Comparison of ENCODE assay signal across 1 cellular context in genomic region chr11:57667065-57667714, GRCh38.
TF ChIP-seq lines count a peak whose summit lies in the region.

No MANE protein-coding gene starts in this region.

TF ChIP-seq in A549, 52 proteins besides CTCF, POLR2A, EP300 and RAD21 (continued from another document):
- TF ChIP-seq FOXS1 (CRISPR knock-in tag; IDR thresholded peaks at IDR 0.05), result no peak
- TF ChIP-seq HES2 (IDR thresholded peaks at IDR 0.05), result no peak
- no peak for TF ChIP-seq ZC3H11A (IDR thresholded peaks at IDR 0.05)
- TF ChIP-seq ZNF302 (CRISPR knock-in tag; IDR thresholded peaks at IDR 0.05), result no peak
- no peak for TF ChIP-seq ZFP36 (IDR thresholded peaks at IDR 0.05; ENCODE audit: borderline replicate concordance, partially characterized antibody)
- no peak for TF ChIP-seq MAFK (IDR thresholded peaks at IDR 0.05; ENCODE audit: partially characterized antibody)
- no peak for TF ChIP-seq ESRRA (IDR thresholded peaks at IDR 0.05; ENCODE audit: borderline replicate concordance, low read length)
- TF ChIP-seq CBX8 (IDR thresholded peaks at IDR 0.05), result no peak
- TF ChIP-seq MAX (IDR thresholded peaks at IDR 0.05), result peak; percentile 62; the same call in 1 of the 2 replicates
- no peak for TF ChIP-seq RARB (CRISPR knock-in tag; IDR thresholded peaks at IDR 0.05)
- no peak for TF ChIP-seq HOXB5 (CRISPR knock-in tag; IDR thresholded peaks at IDR 0.05)
- TF ChIP-seq TP53 (CRISPR knock-in tag; IDR thresholded peaks at IDR 0.05), result no peak
- TF ChIP-seq BCL3 (IDR thresholded peaks at IDR 0.05), result 0 out of 3 replicates have a peak, but pooled peaks have one; percentile 33
- no peak for TF ChIP-seq RCOR1 (IDR thresholded peaks at IDR 0.05; ENCODE audit: low read depth, low read length)
- no peak for TF ChIP-seq HMGXB4 (CRISPR knock-in tag; IDR thresholded peaks at IDR 0.05; ENCODE audit: borderline replicate concordance)
- TF ChIP-seq CEBPB (IDR thresholded peaks at IDR 0.05), result peak in 1 of 2 experiments; percentile 59; a peak in 1 of 4 replicates
- no peak for TF ChIP-seq MYC (IDR thresholded peaks at IDR 0.05; ENCODE audit: borderline replicate concordance, low read length)
- no peak for TF ChIP-seq HDAC2 (IDR thresholded peaks at IDR 0.05)
- no peak for TF ChIP-seq USF2 (IDR thresholded peaks at IDR 0.05)
- TF ChIP-seq NR3C1 (IDR thresholded peaks at IDR 0.05), result no peak
- peak; percentile 93 for TF ChIP-seq PBX3 (IDR thresholded peaks at IDR 0.05)
- no peak for TF ChIP-seq SREBF2 (IDR thresholded peaks at IDR 0.05)
- TF ChIP-seq SMC3 (IDR thresholded peaks at IDR 0.05), result no peak
- no peak for TF ChIP-seq ELK1 (IDR thresholded peaks at IDR 0.05; ENCODE audit: low read depth, low read length)
- TF ChIP-seq ZSCAN20 (CRISPR knock-in tag; IDR thresholded peaks at IDR 0.05), result no peak
- 0 out of 2 replicates have a peak, but pooled peaks have one; percentile 36 for TF ChIP-seq E2F6 (IDR thresholded peaks at IDR 0.05; ENCODE audit: borderline replicate concordance, low read depth)
- TF ChIP-seq MAZ (IDR thresholded peaks at IDR 0.05; ENCODE audit: borderline replicate concordance, low read depth, low read length), result peak; percentile 20; the same call in 1 of the 2 replicates
- TF ChIP-seq BHLHE40 (IDR thresholded peaks at IDR 0.05; ENCODE audit: low read depth, low read length), result peak; percentile 66; the same call in 1 of the 2 replicates
- TF ChIP-seq NPAS2 (CRISPR knock-in tag; IDR thresholded peaks at IDR 0.05; ENCODE audit: borderline replicate concordance), result no peak
- no peak for TF ChIP-seq EHMT2 (IDR thresholded peaks at IDR 0.05; ENCODE audit: low read depth)
- TF ChIP-seq GATA3 (IDR thresholded peaks at IDR 0.05; ENCODE audit: borderline replicate concordance), result peak; percentile 69; the same call in 1 of the 2 replicates
- TF ChIP-seq TFCP2L1 (CRISPR knock-in tag; IDR thresholded peaks at IDR 0.05), result no peak
- TF ChIP-seq FOSB (CRISPR knock-in tag; IDR thresholded peaks at IDR 0.05), result no peak
- TF ChIP-seq CHD2 (IDR thresholded peaks at IDR 0.05; ENCODE audit: low read length, partially characterized antibody), result no peak
- TF ChIP-seq HOXA7 (CRISPR knock-in tag; IDR thresholded peaks at IDR 0.05), result no peak
- TF ChIP-seq POLR2AphosphoS2 (conservative IDR thresholded peaks at IDR 0.05; ENCODE audit: low read length), result no peak
- peak; percentile 68; the same call in 1 of the 2 replicates for TF ChIP-seq PHF8 (IDR thresholded peaks at IDR 0.05; ENCODE audit: borderline replicate concordance, low read depth)
TF ChIP-seq in A549: peak in this region for 11.
